Comparison of ENCODE assay signal across 9 cellular contexts in genomic region chr1:101308935-101309333, GRCh38.
DNase-seq lines count a peak whose midpoint lies in the region; ATAC-seq lines count a peak whose summit lies in the region.
"Had no signal": no experiment of that assay in that cellular context is flagged by ENCODE, and none has a peak within 500 bp of the region (broad histone marks: within the 10 kb centered on the region; RNA-seq: fewer than 3 reads in every experiment).

No MANE protein-coding gene starts in this region.

- H3K9me3 ChIP-seq in HUES64 (ENCODE audit: insufficient read depth, low read depth, low read length), result no peaks in the 10 kb centered on the region

- H3K4me1 Mint-ChIP-seq in activated naive CD4-positive, alpha-beta T cell treated with anti-CD3 and anti-CD28 coated beads for 36 hours (ENCODE audit: low read depth), result peaks cover 61% of the 10 kb centered on the region
- peaks cover 53 to 75% of the 10 kb centered on the region in 2 donors for H3K4me1 Mint-ChIP-seq in effector memory CD8-positive, alpha-beta T cell (ENCODE audit: low read depth in 2 of 2)
- peaks cover 69% of the 10 kb centered on the region for H3K4me1 Mint-ChIP-seq in stimulated activated naive CD8-positive, alpha-beta T cell treated with anti-CD3 and anti-CD28 coated beads, Interleukin-15, amount 100 ng/mL, for 72 hours

- H3K4me3 Mint-ChIP-seq in activated naive CD4-positive, alpha-beta T cell treated with anti-CD3 and anti-CD28 coated beads for 36 hours, result peak overlapping the region; percentile 39
- peak overlapping the region; percentile 78 to 85 for H3K4me3 Mint-ChIP-seq in effector memory CD8-positive, alpha-beta T cell
- H3K4me3 Mint-ChIP-seq in stimulated activated naive CD8-positive, alpha-beta T cell treated with anti-CD3 and anti-CD28 coated beads, Interleukin-15, amount 100 ng/mL, for 72 hours, result peak overlapping the region; percentile 76 to 82

- H3K36me3 Mint-ChIP-seq in activated naive CD4-positive, alpha-beta T cell treated with anti-CD3 and anti-CD28 coated beads for 36 hours (ENCODE audit: low read depth), result no peaks in the 10 kb centered on the region
- peaks cover 10% of the 10 kb centered on the region for H3K36me3 Mint-ChIP-seq in effector memory CD8-positive, alpha-beta T cell (ENCODE audit: insufficient read depth)

- H3K27me3 ChIP-seq in HUES64 (ENCODE audit: insufficient read depth, low read length), result peaks cover 21% of the 10 kb centered on the region; the same call in 1 of the 2 replicates

- H3K27ac ChIP-seq in HUES64 (ENCODE audit: low read depth, low read length), result no peak overlapping the region
- H3K27ac ChIP-seq: C4-2B had no signal

- no peaks in the 10 kb centered on the region for H3K27me3 Mint-ChIP-seq in activated naive CD4-positive, alpha-beta T cell treated with anti-CD3 and anti-CD28 coated beads for 36 hours (ENCODE audit: low read depth)
- H3K27me3 Mint-ChIP-seq in effector memory CD8-positive, alpha-beta T cell, result no peaks in the 10 kb centered on the region
- H3K27me3 Mint-ChIP-seq in stimulated activated naive CD8-positive, alpha-beta T cell treated with anti-CD3 and anti-CD28 coated beads, Interleukin-15, amount 100 ng/mL, for 72 hours, result no peaks in the 10 kb centered on the region

- CTCF ChIA-PET in activated naive CD4-positive, alpha-beta T cell treated with anti-CD3 and anti-CD28 coated beads for 36 hours (lab: Charles Lee), result interaction anchor here (0.6 to 7.6 kb wide), 46 partner anchors 9 to 412 kb away, joined by 3 to 110 read pairs (median 4); no protein-coding TSS in a partner anchor

- H3K36me3 ChIP-seq in HUES64 (ENCODE audit: insufficient read depth, low read length), result no peaks in the 10 kb centered on the region

- peaks cover 18% of the 10 kb centered on the region for H3K4me1 ChIP-seq in HUES64 (ENCODE audit: insufficient read depth, low read length)

- intact Hi-C loops in activated naive CD4-positive, alpha-beta T cell treated with anti-CD3 and anti-CD28 coated beads for 36 hours (cut with micrococcal nuclease), result loop anchor here (1.0 to 5.0 kb wide), 8 partner anchors 18 to 413 kb away; partner anchors contain the start of gene SLC30A7

- peak overlapping the region; percentile 64 for H3K4me3 ChIP-seq in HUES64 (ENCODE audit: low read length)

- H3K27ac Mint-ChIP-seq in activated naive CD4-positive, alpha-beta T cell treated with anti-CD3 and anti-CD28 coated beads for 36 hours, result peak overlapping the region; percentile 48
- H3K27ac Mint-ChIP-seq in effector memory CD8-positive, alpha-beta T cell, result peak overlapping the region; percentile 96 to 98
- H3K27ac Mint-ChIP-seq in stimulated activated naive CD8-positive, alpha-beta T cell treated with anti-CD3 and anti-CD28 coated beads, Interleukin-15, amount 100 ng/mL, for 72 hours, result no peak overlapping the region

- peak; percentile 0 for ATAC-seq in effector memory CD8-positive, alpha-beta T cell (replicated peaks)
- ATAC-seq in stimulated activated naive CD8-positive, alpha-beta T cell treated with anti-CD3 and anti-CD28 coated beads, Interleukin-15, amount 100 ng/mL, for 72 hours, result no peak

- DNase-seq in activated naive CD4-positive, alpha-beta T cell treated with anti-CD3 and anti-CD28 coated beads for 36 hours, result no peak
- DNase-seq in activated naive CD4-positive, alpha-beta T cell treated with anti-CD3 and anti-CD28 coated beads, Interleukin-2, amount 50 U/mL, for 16 hours, result no peak
- no peak for DNase-seq in effector memory CD8-positive, alpha-beta T cell
- no peak for DNase-seq in stimulated activated naive CD8-positive, alpha-beta T cell treated with anti-CD3 and anti-CD28 coated beads, Interleukin-15, amount 100 ng/mL, for 72 hours
- DNase-seq in occipital lobe (lab: John Stamatoyannopoulos, UW), result no peak
- no peak for DNase-seq in NCI-H2227 treated with DMSO at 0.1 percent for 48 hours (lab: John Stamatoyannopoulos, UW)
- no peak for DNase-seq in ureter (ENCODE audit: low spot score)

- no peak overlapping the region for H3K9ac ChIP-seq in HUES64 (ENCODE audit: low read depth, low read length)

- WGBS in HUES64, result 29% methylated on average over 6 of the region's 8 CpGs

- H3K9me3 Mint-ChIP-seq in activated naive CD4-positive, alpha-beta T cell treated with anti-CD3 and anti-CD28 coated beads for 36 hours, result no peaks in the 10 kb centered on the region
- H3K9me3 Mint-ChIP-seq in effector memory CD8-positive, alpha-beta T cell, result no peaks in the 10 kb centered on the region
- no peaks in the 10 kb centered on the region for H3K9me3 Mint-ChIP-seq in stimulated activated naive CD8-positive, alpha-beta T cell treated with anti-CD3 and anti-CD28 coated beads, Interleukin-15, amount 100 ng/mL, for 72 hours

Comparison
In these comparisons a context has a peak if more than half of its experiments do, and no peak if none do; other contexts are left out.
1. H3K27ac Mint-ChIP-seq: peak in activated naive CD4-positive, alpha-beta T cell treated with anti-CD3 and anti-CD28 coated beads for 36 hours (single experiment) and effector memory CD8-positive, alpha-beta T cell (2 of 2); none in stimulated activated naive CD8-positive, alpha-beta T cell treated with anti-CD3 and anti-CD28 coated beads, Interleukin-15, amount 100 ng/mL, for 72 hours (0 of 2).
2. Peak in every context shown above with its lines, with median percentiles within 50 percentile points of each other: H3K4me3 Mint-ChIP-seq.